23 cellular contexts compared by ENCODE assay signal in the genomic region with DNA sequence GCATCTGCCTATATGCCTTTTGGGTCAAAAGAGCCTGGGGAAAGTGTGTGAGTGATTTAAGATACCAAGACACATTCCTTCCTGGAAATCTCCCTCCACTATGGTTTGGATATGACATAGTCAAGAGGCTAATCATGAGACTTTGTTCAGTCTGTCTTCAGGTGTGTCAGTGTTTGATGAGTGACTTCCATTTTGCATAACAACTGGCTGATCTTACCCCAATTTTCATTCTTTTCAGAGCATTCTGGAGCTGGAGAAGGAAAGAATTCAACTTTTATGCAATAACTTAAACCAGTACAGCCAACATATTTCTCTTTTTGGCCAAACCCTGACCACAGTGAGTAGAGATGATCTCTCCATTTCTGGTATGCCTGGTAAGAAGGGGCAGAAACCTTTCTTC. TPM values are rescaled to one million over a fixed set of nuclear protein-coding genes. Genes with fewer than 3 reads are reported as not detected.
DNase-seq lines count a peak whose midpoint lies in the region; ATAC-seq, FAIRE-seq and TF ChIP-seq lines count a peak whose summit lies in the region.
"Had no signal": no experiment of that assay in that cellular context is flagged by ENCODE, and none has a peak within 500 bp of the region (broad histone marks: within the 10 kb centered on the region; RNA-seq: fewer than 3 reads in every experiment).

No MANE protein-coding gene starts in this region.

- H3K27me3 Mint-ChIP-seq in astrocyte (ENCODE audit: low read depth, unreplicated experiment) = no peaks in the 10 kb centered on the region
- H3K27me3 Mint-ChIP-seq: CD4-positive, alpha-beta memory T cell had no signal

- H3K9me3 Mint-ChIP-seq in astrocyte (ENCODE audit: unreplicated experiment) = no peaks in the 10 kb centered on the region
- H3K9me3 Mint-ChIP-seq: CD4-positive, alpha-beta memory T cell; HFFc6 had no signal

- no peak overlapping the region for H3K4me3 Mint-ChIP-seq in astrocyte (ENCODE audit: unreplicated experiment)
- H3K4me3 Mint-ChIP-seq: CD4-positive, alpha-beta memory T cell; HFFc6 had no signal

- H3K4me3 ChIP-seq in astrocyte (ENCODE audit: insufficient read depth, low read depth, low read length) (no peak overlapping the region), mucosa of descending colon (no peak overlapping the region)
- H3K4me3 ChIP-seq: A549, HAP-1 had no signal

- H3K9ac ChIP-seq in astrocyte (ENCODE audit: low read length) = no peak overlapping the region

- FAIRE-seq in astrocyte (lab: Jason Lieb, UNC) = no peak
- FAIRE-seq: A549, GM12892, H54 had no signal

- H3K4me2 ChIP-seq in astrocyte (ENCODE audit: low read length) = no peak overlapping the region
- H3K4me2 ChIP-seq: A549 had no signal

- no peaks in the 10 kb centered on the region for H3K36me3 Mint-ChIP-seq in astrocyte (ENCODE audit: low read depth, unreplicated experiment)

- no peak for TF ChIP-seq CTCF in astrocyte (IDR thresholded peaks at IDR 0.05; ENCODE audit: insufficient read depth, low read depth, low read length)
- TF ChIP-seq CTCF in omental fat pad (IDR thresholded peaks at IDR 0.05) = no peak
- TF ChIP-seq CTCF in mucosa of descending colon (IDR thresholded peaks at IDR 0.05) = no peak

- H3K36me3 ChIP-seq in astrocyte (ENCODE audit: insufficient read depth, low read length) (no peaks in the 10 kb centered on the region), mucosa of descending colon (ENCODE audit: low read depth) (no peaks in the 10 kb centered on the region)

- H3K27ac ChIP-seq in astrocyte (ENCODE audit: low read depth, low read length) = no peak overlapping the region
- H3K27ac ChIP-seq: A549 had no signal

- H3K4me1 ChIP-seq in astrocyte (ENCODE audit: insufficient read depth, low read length) = no peaks in the 10 kb centered on the region
- H3K4me1 ChIP-seq in mucosa of descending colon (ENCODE audit: low read depth) = no peaks in the 10 kb centered on the region
- H3K4me1 ChIP-seq: HAP-1 had no signal

- ATAC-seq in omental fat pad (ENCODE audit: low FRiP score) (no peak), mucosa of descending colon (no peak), HG03045 (IDR thresholded peaks at IDR 0.05; ENCODE audit: unreplicated experiment) (no peak)
- ATAC-seq: A549 had no signal

- no peak overlapping the region for H3K27ac Mint-ChIP-seq in astrocyte (ENCODE audit: unreplicated experiment)
- H3K27ac Mint-ChIP-seq: CD4-positive, alpha-beta memory T cell; HFFc6 had no signal

- H3K9me3 ChIP-seq in astrocyte (ENCODE audit: insufficient read depth, low read depth, low read length) = no peaks in the 10 kb centered on the region
- no peaks in the 10 kb centered on the region for H3K9me3 ChIP-seq in mucosa of descending colon
- H3K9me3 ChIP-seq: A549, HAP-1 had no signal

- DNase-seq in GM04503 (ENCODE audit: low read depth) (peak; percentile 7), astrocyte (ENCODE audit: low read depth) (peak; percentile 6), fibroblast of peridontal ligament (ENCODE audit: extremely low read depth) (peak; percentile 33), NCI-H1417 (lab: John Stamatoyannopoulos, UW) (no peak), omental fat pad (ENCODE audit: low spot score) (no peak), mucosa of descending colon (no peak)
- DNase-seq: 8988T; ACHN; C1 segment of cervical spinal cord; Calu3; CD4-positive, alpha-beta memory T cell; DMS53; DMS79 treated with DMSO at 0.1 percent for 48 hours; GF-D8; GOT3; HFFc6 had no signal

- H3K27me3 ChIP-seq in astrocyte (ENCODE audit: insufficient read depth, low read length) = no peaks in the 10 kb centered on the region

- peaks cover 7% of the 10 kb centered on the region for H3K4me1 Mint-ChIP-seq in astrocyte (ENCODE audit: low read depth, unreplicated experiment)

- no peaks in the 10 kb centered on the region for H4K20me1 ChIP-seq in astrocyte (ENCODE audit: insufficient read depth, low read length)

- H3K79me2 ChIP-seq in astrocyte (ENCODE audit: insufficient read depth, low read length) = no peaks in the 10 kb centered on the region

- intact Hi-C loops in mucosa of descending colon (cut with DNase I, micrococcal nuclease) = no loop called here

- no peak overlapping the region for H2AFZ ChIP-seq in astrocyte (ENCODE audit: low read depth, low read length)

RNA-seq across cellular contexts. Expression of a gene that starts 39.4 kb away (rescaled TPM):
- total RNA-seq in astrocyte = 0.60 and 1.6 TPM in 2 replicates
- under 1 TPM in 1 of 4 donors, not detected in 3; 0.84 TPM for total RNA-seq in omental fat pad
- total RNA-seq in mucosa of descending colon = 1 to 10 TPM in 2 of 3 donors, under 1 TPM in 1; 0.66 to 6.7 (median 2.5) TPM

RNA-seq across cellular contexts. Expression of a gene that starts 48.4 kb away (rescaled TPM):
- not detected in 2 replicates for total RNA-seq in astrocyte
- total RNA-seq in omental fat pad = 100 to 1,000 TPM in 1 of 4 donors, 10 to 100 TPM in 3; 16.3 to 197 (median 70.6) TPM
- total RNA-seq in mucosa of descending colon = 10 to 100 TPM; 27.3 to 78.7 (median 56.2) TPM
- total RNA-seq: CD4-positive, alpha-beta memory T cell; Daoy; G401; HFFc6 had no signal

RNA-seq across cellular contexts. Expression of a gene that starts 50.2 kb away (rescaled TPM):
- total RNA-seq in astrocyte = not detected in 2 replicates
- not detected for total RNA-seq in omental fat pad
- total RNA-seq in mucosa of descending colon = not detected
- total RNA-seq: Calu3; CD4-positive, alpha-beta memory T cell; Daoy; G401; HFFc6 had no signal

Comparison
In these comparisons a context has a peak if more than half of its experiments do, and no peak if none do; other contexts are left out.
1. DNase-seq: peak in GM04503 (single experiment), astrocyte (single experiment) and fibroblast of peridontal ligament (single experiment); none in NCI-H1417 (0 of 3), omental fat pad (single experiment) and mucosa of descending colon (0 of 3).
2. RNA of a gene that starts 48.4 kb away (total RNA-seq): 16.3 to 197 TPM in omental fat pad and 27.3 to 78.7 TPM in mucosa of descending colon; not detected in astrocyte; every median in the first group is over 10 times any median in the second.